ENCODE assay signal across 8 cellular contexts in the genomic region with DNA sequence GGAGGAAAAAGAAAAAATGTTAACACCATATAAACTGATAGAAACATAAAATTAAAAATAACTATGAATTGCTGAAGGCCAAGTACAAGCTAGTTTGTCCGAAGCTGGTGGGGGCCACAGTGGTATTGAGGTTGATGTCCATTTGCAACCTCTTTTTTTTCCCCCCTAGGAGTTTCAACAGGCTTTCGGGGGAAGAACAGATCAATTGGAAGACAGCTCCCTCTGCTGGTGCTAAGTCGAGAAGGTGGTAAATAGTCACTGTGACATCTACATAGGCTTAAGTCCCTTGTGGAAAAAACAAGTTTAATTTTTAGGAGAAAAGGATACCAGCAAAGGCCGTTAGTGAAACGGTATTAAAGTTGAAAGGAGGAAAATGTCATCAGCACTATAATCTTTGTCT.
DNase-seq lines count a peak whose midpoint lies in the region; ATAC-seq and TF ChIP-seq lines count a peak whose summit lies in the region.

No MANE protein-coding gene starts in this region.

- H3K4me1 ChIP-seq in cardiac muscle cell (ENCODE audit: low read depth): no peaks in the 10 kb centered on the region

- peaks cover 4% of the 10 kb centered on the region for H3K36me3 Mint-ChIP-seq in neural crest cell (ENCODE audit: low read depth)

- H3K4me3 ChIP-seq in cardiac muscle cell: no peak overlapping the region

- TF ChIP-seq CTCF in cardiac muscle cell (IDR thresholded peaks at IDR 0.05; ENCODE audit: low read depth, low read length) (peak; percentile 13), neural crest cell (conservative IDR thresholded peaks at IDR 0.05) (peak; percentile 33)

- peaks cover 32% of the 10 kb centered on the region for H3K9me3 Mint-ChIP-seq in neural crest cell

- no peaks in the 10 kb centered on the region for H3K36me3 ChIP-seq in cardiac muscle cell

- no peaks in the 10 kb centered on the region for H3K27me3 Mint-ChIP-seq in neural crest cell (ENCODE audit: low read depth)

- DNase-seq in cardiac muscle cell (ENCODE audit: low read depth in 1 of 2, low spot score in 1 of 2): peak in 1 of 2 donors; percentile 2
- DNase-seq in Right ventricle myocardium superior: no peak
- peak; percentile 2 for DNase-seq in HT1080 (ENCODE audit: low read depth)
- DNase-seq in SHP77 (lab: John Stamatoyannopoulos, UW): peak; percentile 33 to 48
- DNase-seq in dermis blood vessel endothelial cell: peak; percentile 63
- no peak for DNase-seq in neural crest cell (ENCODE audit: low read depth, low spot score)
- DNase-seq in ecto neural progenitor cell (ENCODE audit: low spot score): no peak
- no peak for DNase-seq in activated effector memory CD4-positive, alpha-beta T cell treated with Interleukin-2 at 50 U/mL for 16 hours

- H3K27ac ChIP-seq in cardiac muscle cell: no peak overlapping the region

- H3K4me3 Mint-ChIP-seq in neural crest cell: no peak overlapping the region

- no peaks in the 10 kb centered on the region for H3K9me3 ChIP-seq in cardiac muscle cell (ENCODE audit: low read depth)

- intact Hi-C loops in Right ventricle myocardium superior (cut with DNase I): loop anchor here (5.0 to 10.0 kb wide), 2 partner anchors 101 to 204 kb away; no protein-coding TSS in a partner anchor

- H3K4me1 Mint-ChIP-seq in neural crest cell: no peaks in the 10 kb centered on the region

- H3K27ac Mint-ChIP-seq in neural crest cell (ENCODE audit: unreplicated experiment): no peak overlapping the region

- no peak for ATAC-seq in Right ventricle myocardium superior (ENCODE audit: poor library complexity)

- H3K27me3 ChIP-seq in cardiac muscle cell: no peaks in the 10 kb centered on the region

Comparison
In these comparisons a context has a peak if more than half of its experiments do, and no peak if none do; other contexts are left out.
1. DNase-seq: peak in HT1080 (single experiment), SHP77 (2 of 2) and dermis blood vessel endothelial cell (single experiment); none in Right ventricle myocardium superior (single experiment), neural crest cell (single experiment), ecto neural progenitor cell (single experiment) and activated effector memory CD4-positive, alpha-beta T cell treated with Interleukin-2 at 50 U/mL for 16 hours (single experiment).